30 cellular contexts compared by ENCODE assay signal in the genomic region with DNA sequence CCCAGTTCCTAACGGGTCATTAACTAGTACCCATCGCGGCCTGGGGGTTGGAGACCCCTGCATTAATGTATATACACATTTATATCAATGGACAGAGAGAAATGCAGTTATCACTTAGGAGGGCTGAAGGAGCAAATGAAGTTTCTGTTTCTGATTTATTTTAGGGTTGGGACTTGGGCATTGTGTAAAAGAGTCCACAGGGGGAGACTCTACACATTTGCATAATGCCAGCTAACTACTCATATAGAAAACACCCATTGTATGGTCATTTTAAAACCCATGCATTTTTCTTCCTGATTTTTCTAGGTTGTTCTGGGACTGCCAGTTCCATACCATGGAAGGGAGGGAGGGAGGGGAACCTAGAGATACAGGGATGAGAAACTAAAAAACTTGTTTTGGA. TPM values are rescaled to one million over a fixed set of nuclear protein-coding genes. Genes with fewer than 3 reads are reported as not detected.
DNase-seq lines count a peak whose midpoint lies in the region; ATAC-seq and TF ChIP-seq lines count a peak whose summit lies in the region.
"Had no signal": no experiment of that assay in that cellular context is flagged by ENCODE, and none has a peak within 500 bp of the region (broad histone marks: within the 10 kb centered on the region; RNA-seq: fewer than 3 reads in every experiment).

No MANE protein-coding gene starts in this region.

- no CpG with 5 or more reads among the region's 3 CpGs for WGBS in H9 (ENCODE audit: extremely low coverage, insufficient read length, low lambda C conversion rate)

- H2BK15ac ChIP-seq in H9 (ENCODE audit: low read depth, low read length), result no peak overlapping the region

- H2AFZ ChIP-seq in H9 (ENCODE audit: low read length), result no peak overlapping the region
- H2AFZ ChIP-seq: GM23338 had no signal

- no peaks in the 10 kb centered on the region for H3K27me3 Mint-ChIP-seq in H9 (ENCODE audit: low read depth)
- H3K27me3 Mint-ChIP-seq: activated naive CD4-positive, alpha-beta T cell treated with anti-CD3 and anti-CD28 coated beads, Interleukin-2, amount 50 U/mL, for 24 hours had no signal

- H2BK20ac ChIP-seq in H9 (ENCODE audit: low read depth, low read length, poor library complexity, severe bottlenecking), result no peak overlapping the region

- H4K91ac ChIP-seq in H9 (ENCODE audit: insufficient read length, low read depth, low read length), result no peak overlapping the region

- no peak overlapping the region for H3K18ac ChIP-seq in H9 (ENCODE audit: insufficient read length, low read depth, low read length)

- no peak overlapping the region for H4K5ac ChIP-seq in H9 (ENCODE audit: insufficient read length, low read depth, low read length)

- no peak overlapping the region for H3K4me2 ChIP-seq in H9 (ENCODE audit: insufficient read depth, insufficient read length, low read length)
- H3K4me2 ChIP-seq: GM23338 had no signal

- H3K9ac ChIP-seq in H9 (ENCODE audit: extremely low read depth, insufficient read length, low read length), result no peak overlapping the region

- H3K27ac ChIP-seq in H9 (ENCODE audit: insufficient read length, low read depth, low read length), result no peak overlapping the region
- H3K27ac ChIP-seq: colonic mucosa, heart right ventricle, right lobe of liver, RWPE1, transverse colon had no signal

- H3K23ac ChIP-seq in H9 (ENCODE audit: insufficient read length, low read depth, low read length), result no peak overlapping the region

- H3T11ph ChIP-seq in H9 (ENCODE audit: low read length), result no peak overlapping the region

- H2BK5ac ChIP-seq in H9 (ENCODE audit: insufficient read length, low read length), result no peak overlapping the region

- H3K4ac ChIP-seq in H9 (ENCODE audit: low read depth, low read length), result no peak overlapping the region

- no peaks in the 10 kb centered on the region for H3K9me3 ChIP-seq in H9 (ENCODE audit: control insufficient read depth, low read depth, low read length)
- H3K9me3 ChIP-seq: colonic mucosa, heart right ventricle, pancreas, right lobe of liver, transverse colon had no signal

- no peaks in the 10 kb centered on the region for H3K79me1 ChIP-seq in H9 (ENCODE audit: insufficient read depth, low read depth, low read length, poor library complexity, severe bottlenecking)

- H3K27me3 ChIP-seq in H9 (ENCODE audit: insufficient read depth, low read length), result no peaks in the 10 kb centered on the region
- H3K27me3 ChIP-seq: colonic mucosa, heart right ventricle, pancreas, right lobe of liver, transverse colon had no signal

- H3K79me2 ChIP-seq in H9 (ENCODE audit: insufficient read depth, low read length), result no peaks in the 10 kb centered on the region

- H3K9me3 Mint-ChIP-seq in H9, result no peaks in the 10 kb centered on the region
- H3K9me3 Mint-ChIP-seq: activated naive CD4-positive, alpha-beta T cell treated with anti-CD3 and anti-CD28 coated beads, Interleukin-2, amount 50 U/mL, for 24 hours; HFFc6 had no signal

- H3K4me1 ChIP-seq in H9 (ENCODE audit: insufficient read depth, low read length), result no peaks in the 10 kb centered on the region
- H3K4me1 ChIP-seq: colonic mucosa, transverse colon had no signal

- no peaks in the 10 kb centered on the region for H3K4me1 Mint-ChIP-seq in H9
- H3K4me1 Mint-ChIP-seq: activated naive CD4-positive, alpha-beta T cell treated with anti-CD3 and anti-CD28 coated beads, Interleukin-2, amount 50 U/mL, for 24 hours; GM23338 had no signal

- H3K56ac ChIP-seq in H9 (ENCODE audit: insufficient read length, low read depth, low read length), result no peak overlapping the region

- no peak overlapping the region for H3K14ac ChIP-seq in H9 (ENCODE audit: insufficient read depth, low read length)

- peaks cover 12 to 36% (median 24%) of the 10 kb centered on the region in 3 experiments for H3K36me3 Mint-ChIP-seq in H9 (ENCODE audit: insufficient read depth in 1 of 3, low read depth in 3 of 3)

- ATAC-seq in GM18502 (IDR thresholded peaks at IDR 0.05; ENCODE audit: poor library complexity, unreplicated experiment), result peak; percentile 60
- ATAC-seq in GM19351 (IDR thresholded peaks at IDR 0.05; ENCODE audit: unreplicated experiment), result peak; percentile 59
- ATAC-seq in GM21723 (IDR thresholded peaks at IDR 0.05; ENCODE audit: unreplicated experiment), result peak; percentile 66
- ATAC-seq in HG03342 (IDR thresholded peaks at IDR 0.05; ENCODE audit: unreplicated experiment), result peak; percentile 61
- no peak for ATAC-seq in left cardiac atrium
- ATAC-seq: activated CD4-positive, CD25-positive, alpha-beta regulatory T cell treated with anti-CD3 and anti-CD28 coated beads, Interleukin-2, amount 50 U/mL, for 24 hours; GM23338; heart right ventricle; pancreas; right lobe of liver had no signal

- H3K23me2 ChIP-seq in H9 (ENCODE audit: insufficient read length, low read depth, low read length, poor library complexity, severe bottlenecking), result no peaks in the 10 kb centered on the region

- no peak for TF ChIP-seq CTCF in H9 (conservative IDR thresholded peaks at IDR 0.05)

- H2AK5ac ChIP-seq in H9 (ENCODE audit: insufficient read length, low read length), result no peak overlapping the region

- DNase-seq in left cardiac atrium (no peak), H9 (no peak), CD1c-positive myeloid dendritic cell (ENCODE audit: extremely low spot score) (no peak), putamen (ENCODE audit: low spot score) (no peak)
- DNase-seq: activated CD4-positive, alpha-beta T cell treated with anti-CD3 and anti-CD28 coated beads, Interleukin-2, amount 50 U/mL, for 48 hours; amygdala; colonic mucosa; DMS153; effector CD8-positive, alpha-beta T cell; heart right ventricle; HFFc6; Kasumi-1; mammary epithelial cell; NCI-H146; NCI-H2107; NCI-H446; pancreas; right lobe of liver; stimulated activated CD4-positive, alpha-beta T cell treated with anti-CD3 and anti-CD28 coated beads, Interleukin-2, amount 100 ng/mL, for 48 hours; transverse colon had no signal

- H4K8ac ChIP-seq in H9 (replicated peaks; ENCODE audit: insufficient read length, low read depth, low read length), result no peak overlapping the region

- H4K20me1 ChIP-seq in H9 (ENCODE audit: control insufficient read depth, insufficient read depth, insufficient read length), result peaks cover 2% of the 10 kb centered on the region

- no peak overlapping the region for H2BK12ac ChIP-seq in H9 (ENCODE audit: insufficient read length, low read depth, low read length)

- H3K27ac Mint-ChIP-seq in H9, result no peak overlapping the region
- H3K27ac Mint-ChIP-seq: activated naive CD4-positive, alpha-beta T cell treated with anti-CD3 and anti-CD28 coated beads, Interleukin-2, amount 50 U/mL, for 24 hours; GM23338 had no signal

- no peak overlapping the region for H2BK120ac ChIP-seq in H9 (ENCODE audit: low read depth, low read length, poor library complexity, severe bottlenecking)

- intact Hi-C loops in left cardiac atrium (cut with DNase I), result no loop called here

- H3K4me3 Mint-ChIP-seq in H9, result no peak overlapping the region
- H3K4me3 Mint-ChIP-seq: activated naive CD4-positive, alpha-beta T cell treated with anti-CD3 and anti-CD28 coated beads, Interleukin-2, amount 50 U/mL, for 24 hours; GM23338; HFFc6 had no signal

RNA-seq across cellular contexts. Expression of gene BCCIP, which starts 23.5 kb away (rescaled TPM):
- total RNA-seq in left cardiac atrium (10 to 100 TPM; 34.8 to 51.1 TPM), H9 (2021) (119 and 121 TPM in 2 replicates)

RNA-seq across cellular contexts. Expression of gene UROS, which starts 23.8 kb away (rescaled TPM):
- total RNA-seq in left cardiac atrium, result 10 to 100 TPM; 59.5 to 68.5 TPM
- 41.0 and 42.3 TPM in 2 replicates for total RNA-seq in H9 (2021)

RNA-seq across cellular contexts. Expression of gene DHX32, which starts 34.2 kb away (rescaled TPM):
- total RNA-seq in left cardiac atrium, result 10 to 100 TPM; 37.1 to 39.7 TPM
- 10.7 and 12.0 TPM in 2 replicates for total RNA-seq in H9 (2021)

RNA-seq across cellular contexts. Expression of gene FANK1, which starts 49.5 kb away (rescaled TPM):
- total RNA-seq in left cardiac atrium, result under 1 TPM; 0.81 to 0.88 TPM
- total RNA-seq in H9 (2021), result 0.39 and 0.68 TPM in 2 replicates
- total RNA-seq: OCI-LY7; T-helper 1 cell treated with Interleukin-12 subunit alpha and Interleukin-12 subunit beta and Interleukin-4 antibody, amounts not matched to agents 30 ng/mL and 1 ng/mL, for 36 hours had no signal

Comparison
In these comparisons a context has a peak if more than half of its experiments do, and no peak if none do; other contexts are left out.
1. ATAC-seq: peak in GM18502 (single experiment), GM19351 (single experiment), GM21723 (single experiment) and HG03342 (single experiment); none in left cardiac atrium (0 of 2).